ENCODE assay signal across 23 cellular contexts in the genomic region with DNA sequence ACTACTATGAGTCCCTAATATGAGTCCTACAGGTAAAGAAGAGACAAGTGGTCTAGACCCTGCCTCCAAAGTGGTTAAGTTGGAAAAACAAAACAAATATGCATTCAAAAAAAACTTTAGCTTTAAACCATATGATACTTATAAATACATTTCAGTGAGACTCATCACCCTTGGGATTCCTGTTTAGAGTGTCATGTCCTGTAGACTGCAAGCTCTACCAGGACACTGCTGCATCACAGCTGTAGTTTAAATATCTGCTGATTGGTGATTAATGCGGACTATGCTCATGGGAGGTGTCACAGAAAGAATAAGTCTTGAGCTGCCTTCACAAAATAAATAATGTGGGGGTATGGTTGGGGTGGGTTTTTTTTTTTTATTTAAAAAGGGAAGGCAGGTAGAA. TPM values are rescaled to one million over a fixed set of nuclear protein-coding genes. Genes with fewer than 3 reads are reported as not detected.
DNase-seq lines count a peak whose midpoint lies in the region; ATAC-seq, FAIRE-seq and TF ChIP-seq lines count a peak whose summit lies in the region.
"Had no signal": no experiment of that assay in that cellular context is flagged by ENCODE, and none has a peak within 500 bp of the region (broad histone marks: within the 10 kb centered on the region; RNA-seq: fewer than 3 reads in every experiment).

No MANE protein-coding gene starts in this region.

- TF ChIP-seq CTCF in bronchial epithelial cell (IDR thresholded peaks at IDR 0.05; ENCODE audit: insufficient read depth, low read length, severe bottlenecking) (no peak), lower lobe of right lung (IDR thresholded peaks at IDR 0.05) (no peak)

- H3K36me3 ChIP-seq in bronchial epithelial cell (ENCODE audit: control insufficient read depth, insufficient read depth, low read length) (no peaks in the 10 kb centered on the region), lower lobe of right lung (no peaks in the 10 kb centered on the region)
- H3K36me3 ChIP-seq: HAP-1 had no signal

- no peak overlapping the region for H3K27ac ChIP-seq in lower lobe of right lung
- H3K27ac ChIP-seq: C4-2B had no signal

- ATAC-seq in lower lobe of right lung, result no peak
- ATAC-seq: GM23338, K562, Panc1, T-cell had no signal

- no peak for FAIRE-seq in bronchial epithelial cell (lab: Jason Lieb, UNC)
- FAIRE-seq: K562 had no signal

- H3K4me3 ChIP-seq in bronchial epithelial cell (ENCODE audit: low read depth, low read length) (no peak overlapping the region), skeletal muscle cell (ENCODE audit: low read depth, low read length) (no peak overlapping the region), lower lobe of right lung (no peak overlapping the region)
- H3K4me3 ChIP-seq: GM23338, HAP-1, K562 had no signal

- peak; percentile 27 for DNase-seq in DMS53 treated with DMSO at 0.1 percent for 48 hours (lab: John Stamatoyannopoulos, UW; ENCODE audit: unreplicated experiment)
- peak; percentile 14 for DNase-seq in HS-27A (ENCODE audit: low read depth)
- peak; percentile 15 for DNase-seq in bronchial epithelial cell (ENCODE audit: low read depth)
- peak; percentile 21 for DNase-seq in skeletal muscle cell (ENCODE audit: low read depth)
- DNase-seq in Kasumi-1 (lab: John Stamatoyannopoulos, UW), result no peak
- DNase-seq in nucleus accumbens (lab: John Stamatoyannopoulos, UW), result no peak
- no peak for DNase-seq in lower lobe of right lung
- DNase-seq: Calu3; CD8-positive, alpha-beta memory T cell; DMS153; NCI-H1092; NCI-H1436 treated with DMSO at 0.1 percent for 48 hours; NCI-H2029; NCI-H226; NCI-H510A treated with DMSO at 0.1 percent for 48 hours; NCI-H748 treated with DMSO at 0.1 percent for 48 hours; NK-92 treated with Interleukin-12 subunit alpha and Interleukin-12 subunit beta, amount 100 ng/mL, for 24 hours; T-cell had no signal

- no peaks in the 10 kb centered on the region for H3K9me3 ChIP-seq in lower lobe of right lung
- H3K9me3 ChIP-seq: HAP-1 had no signal

- no peaks in the 10 kb centered on the region for H3K4me1 ChIP-seq in lower lobe of right lung
- H3K4me1 ChIP-seq: HAP-1 had no signal

- intact Hi-C loops in lower lobe of right lung (cut with DNase I), result no loop called here

- H3K27me3 ChIP-seq in bronchial epithelial cell (ENCODE audit: control insufficient read depth, insufficient read depth, low read length) (peaks cover 1% of the 10 kb centered on the region), lower lobe of right lung (ENCODE audit: low read depth) (peaks cover 14% of the 10 kb centered on the region)

RNA-seq across cellular contexts. Expression of a gene that starts 8.8 kb away (rescaled TPM):
- total RNA-seq in bronchial epithelial cell, result not detected in 2 replicates
- 1.2 TPM for total RNA-seq in lower lobe of right lung
- total RNA-seq: CD8-positive, alpha-beta memory T cell; K562 had no signal

Comparison
In these comparisons a context has a peak if more than half of its experiments do, and no peak if none do; other contexts are left out.
1. DNase-seq: peak in DMS53 treated with DMSO at 0.1 percent for 48 hours (single experiment), HS-27A (single experiment), bronchial epithelial cell (single experiment) and skeletal muscle cell (single experiment); none in Kasumi-1 (0 of 2), nucleus accumbens (0 of 56) and lower lobe of right lung (single experiment).